2 cellular contexts compared by ENCODE assay signal in genomic region chr12:127455347-127456265, GRCh38.
TF ChIP-seq lines count a peak whose summit lies in the region.

No MANE protein-coding gene starts in this region.

TF ChIP-seq in SK-N-SH, 30 proteins besides CTCF, POLR2A, EP300 and RAD21 (continued from another document):
- TF ChIP-seq ZBTB33 (IDR thresholded peaks at IDR 0.05; ENCODE audit: borderline replicate concordance, low read depth) (no peak), SIN3A (IDR thresholded peaks at IDR 0.05; ENCODE audit: borderline replicate concordance, low read depth, low read length) (no peak), TEAD4 (IDR thresholded peaks at IDR 0.05; ENCODE audit: borderline replicate concordance, insufficient read depth) (no peak), GATA2 (CRISPR knock-in tag; IDR thresholded peaks at IDR 0.05) (no peak), USF1 (IDR thresholded peaks at IDR 0.05; ENCODE audit: borderline replicate concordance, low read depth) (no peak), FOXJ3 (CRISPR knock-in tag; IDR thresholded peaks at IDR 0.05) (no peak), RCOR1 (IDR thresholded peaks at IDR 0.05; ENCODE audit: low read length) (no peak)

TF ChIP-seq in SK-N-SH treated with all-trans-retinoic acid at 6 μM for 48 hours, 23 proteins besides CTCF, POLR2A, EP300 and RAD21 (continued from another document):
- no peak for TF ChIP-seq TSHZ2 (CRISPR knock-in tag; IDR thresholded peaks at IDR 0.05)
- TF ChIP-seq PPARA (CRISPR knock-in tag; IDR thresholded peaks at IDR 0.05; ENCODE audit: borderline replicate concordance) = no peak
- TF ChIP-seq PATZ1 (CRISPR knock-in tag; IDR thresholded peaks at IDR 0.05; ENCODE audit: borderline replicate concordance) = no peak
- no peak for TF ChIP-seq ISL1 (CRISPR knock-in tag; IDR thresholded peaks at IDR 0.05)
